In genomic region chr16:66934138-66934838, GRCh38 we compare ENCODE assay signal across 8 cellular contexts. TPM values are rescaled to one million over a fixed set of nuclear protein-coding genes. Genes with fewer than 3 reads are reported as not detected.
DNase-seq lines count a peak whose midpoint lies in the region; FAIRE-seq and TF ChIP-seq lines count a peak whose summit lies in the region.

TSS of gene CIAO2B (minus strand) at chr16:66934402. CDS start at chr16:66934364, 38 bp downstream.

- peak; percentile 88 for TF ChIP-seq POLR2A in H54 (IDR thresholded peaks at IDR 0.05; ENCODE audit: low read depth, low read length)

- H3K9me3 ChIP-seq in ES-I3 (ENCODE audit: control insufficient read depth, insufficient read depth, low read length), result no peaks in the 10 kb centered on the region
- H3K9me3 ChIP-seq in Loucy (ENCODE audit: insufficient read depth, low read depth, low read length), result no peaks in the 10 kb centered on the region
- no peaks in the 10 kb centered on the region for H3K9me3 ChIP-seq in SK-N-MC (ENCODE audit: low read depth, low read length)
- no peaks in the 10 kb centered on the region for H3K9me3 ChIP-seq in neutrophil

- FAIRE-seq in H54 (lab: Jason Lieb, UNC) (no peak), frontal cortex (lab: Jason Lieb, UNC) (no peak)

- H3K36me3 ChIP-seq in ES-I3 (ENCODE audit: insufficient read depth, low read length) (no peaks in the 10 kb centered on the region; the same call in 1 of the 2 replicates), Loucy (ENCODE audit: insufficient read depth, low read length) (no peaks in the 10 kb centered on the region), SK-N-MC (ENCODE audit: insufficient read depth, low read length) (no peaks in the 10 kb centered on the region; the same call in 1 of the 2 replicates), neutrophil (peaks cover 23% of the 10 kb centered on the region)

- H3K27ac ChIP-seq in SK-N-MC, result no peak within 1 kb of the TSS
- peak within 1 kb of the TSS; percentile 86 for H3K27ac ChIP-seq in neutrophil

- CTCF ChIA-PET in activated naive CD4-positive, alpha-beta T cell treated with anti-CD3 and anti-CD28 coated beads for 36 hours (lab: Charles Lee), result interaction anchor here (0.6 kb wide), 1 partner anchor 20 kb away, joined by 3 read pairs; no protein-coding TSS in a partner anchor

- peak; percentile 74 for DNase-seq in H54 (ENCODE audit: insufficient read length, low spot score)
- DNase-seq in SK-N-MC (ENCODE audit: low read depth, low spot score), result no peak
- peak; percentile 90 for DNase-seq in activated naive CD4-positive, alpha-beta T cell treated with anti-CD3 and anti-CD28 coated beads for 36 hours
- peak; percentile 91 to 93 for DNase-seq in frontal cortex (ENCODE audit: low spot score in 2 of 2)

- no peak for TF ChIP-seq CTCF in Loucy (conservative IDR thresholded peaks at IDR 0.05; ENCODE audit: low read length)
- TF ChIP-seq CTCF in neutrophil (IDR thresholded peaks at IDR 0.05), result no peak
- TF ChIP-seq CTCF in subcutaneous adipose tissue (IDR thresholded peaks at IDR 0.05; ENCODE audit: low read depth), result no peak

- peak within 1 kb of the TSS; percentile 80 for H2AFZ ChIP-seq in Loucy (ENCODE audit: low read length)

- H3K4me3 Mint-ChIP-seq in activated naive CD4-positive, alpha-beta T cell treated with anti-CD3 and anti-CD28 coated beads for 36 hours, result peak within 1 kb of the TSS; percentile 99

- no peaks in the 10 kb centered on the region for H3F3A ChIP-seq in Loucy (ENCODE audit: low read depth)

- H3K9me3 Mint-ChIP-seq in activated naive CD4-positive, alpha-beta T cell treated with anti-CD3 and anti-CD28 coated beads for 36 hours, result no peaks in the 10 kb centered on the region

- no peaks in the 10 kb centered on the region for H3K27me3 ChIP-seq in Loucy (ENCODE audit: insufficient read depth, low read length, poor library complexity, severe bottlenecking)
- H3K27me3 ChIP-seq in neutrophil, result no peaks in the 10 kb centered on the region

- H3K9ac ChIP-seq in ES-I3 (ENCODE audit: low read depth, low read length), result peak within 1 kb of the TSS; percentile 97
- peak within 1 kb of the TSS; percentile 97 for H3K9ac ChIP-seq in Loucy (ENCODE audit: low read depth, low read length, poor library complexity, severe bottlenecking)
- peak within 1 kb of the TSS; percentile 85 for H3K9ac ChIP-seq in SK-N-MC (ENCODE audit: insufficient read length)

- no peaks in the 10 kb centered on the region for H3K27me3 Mint-ChIP-seq in activated naive CD4-positive, alpha-beta T cell treated with anti-CD3 and anti-CD28 coated beads for 36 hours (ENCODE audit: low read depth)

- H3K79me2 ChIP-seq in Loucy (ENCODE audit: insufficient read depth, low read length), result peaks cover 47% of the 10 kb centered on the region

- H3K4me2 ChIP-seq in Loucy (ENCODE audit: low read depth, low read length, poor library complexity, severe bottlenecking), result peak within 1 kb of the TSS; percentile 99

- H3K4me3 ChIP-seq in Loucy (ENCODE audit: low read length, poor library complexity, severe bottlenecking), result peak within 1 kb of the TSS; percentile 94
- H3K4me3 ChIP-seq in SK-N-MC, result peak within 1 kb of the TSS; percentile 85
- peak within 1 kb of the TSS; percentile 84 to 92 for H3K4me3 ChIP-seq in neutrophil (ENCODE audit: low read depth in 1 of 2, low read length in 1 of 2)

- H3K4me1 Mint-ChIP-seq in activated naive CD4-positive, alpha-beta T cell treated with anti-CD3 and anti-CD28 coated beads for 36 hours (ENCODE audit: low read depth), result peaks cover 53% of the 10 kb centered on the region

- H3K4me1 ChIP-seq in ES-I3 (ENCODE audit: insufficient read depth, low read length) (peaks cover 5% of the 10 kb centered on the region; the same call in 1 of the 2 replicates), Loucy (ENCODE audit: insufficient read depth, low read length, poor library complexity, severe bottlenecking) (peaks cover 34% of the 10 kb centered on the region), neutrophil (ENCODE audit: control insufficient read depth in 1 of 2, insufficient read depth in 1 of 2, low read depth in 1 of 2, low read length in 1 of 2) (peaks cover 20 to 23% of the 10 kb centered on the region in 2 experiments)

- peaks cover 14% of the 10 kb centered on the region for H4K20me1 ChIP-seq in Loucy (ENCODE audit: insufficient read depth, low read length, poor library complexity, severe bottlenecking)

- no peaks in the 10 kb centered on the region for H3K9me2 ChIP-seq in Loucy (replicated peaks; ENCODE audit: low read depth, low read length)

- intact Hi-C loops in activated naive CD4-positive, alpha-beta T cell treated with anti-CD3 and anti-CD28 coated beads for 36 hours (cut with micrococcal nuclease), result loop anchor here (1.0 to 2.0 kb wide), 2 partner anchors 13 to 61 kb away; no protein-coding TSS in a partner anchor

- peak within 1 kb of the TSS; percentile 96 for H3K27ac Mint-ChIP-seq in activated naive CD4-positive, alpha-beta T cell treated with anti-CD3 and anti-CD28 coated beads for 36 hours

- H3K36me3 Mint-ChIP-seq in activated naive CD4-positive, alpha-beta T cell treated with anti-CD3 and anti-CD28 coated beads for 36 hours (ENCODE audit: low read depth), result peaks cover 14% of the 10 kb centered on the region

RNA-seq across cellular contexts. Expression of gene CIAO2B, which starts in this region (rescaled TPM):
- total RNA-seq in activated naive CD4-positive, alpha-beta T cell treated with anti-CD3 and anti-CD28 coated beads for 36 hours, result 100 to 1,000 TPM; 169 to 173 TPM
- total RNA-seq in frontal cortex (105 TPM), subcutaneous adipose tissue (10 to 100 TPM; 59.2 to 67.0 (median 63.7) TPM)
